In the genomic region with DNA sequence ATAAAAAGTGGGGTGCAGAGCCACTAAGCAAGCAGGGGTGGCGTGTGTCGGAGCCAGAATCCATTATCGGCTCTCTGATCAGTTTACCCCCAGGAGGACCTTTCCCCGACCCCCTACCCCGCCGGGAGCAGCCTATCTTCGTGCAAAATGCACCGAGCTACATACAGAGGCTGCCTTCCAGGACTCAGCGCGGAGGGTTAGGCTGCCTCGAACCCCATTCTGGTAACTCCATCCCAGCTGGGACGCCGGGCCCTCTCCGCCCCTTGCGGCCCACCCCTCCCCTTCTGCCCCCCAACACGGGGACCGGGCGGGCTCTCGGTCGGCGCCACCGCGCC, we compare ENCODE assay signal across 9 cellular contexts. TPM values are rescaled to one million over a fixed set of nuclear protein-coding genes. Genes with fewer than 3 reads are reported as not detected.
DNase-seq lines count a peak whose midpoint lies in the region; ATAC-seq and TF ChIP-seq lines count a peak whose summit lies in the region.
"Had no signal": no experiment of that assay in that cellular context is flagged by ENCODE, and none has a peak within 500 bp of the region (broad histone marks: within the 10 kb centered on the region; RNA-seq: fewer than 3 reads in every experiment).

No MANE protein-coding gene starts in this region.

- TF ChIP-seq CTCF in body of pancreas (IDR thresholded peaks at IDR 0.05) (no peak), lower lobe of right lung (IDR thresholded peaks at IDR 0.05) (no peak), transverse colon (IDR thresholded peaks at IDR 0.05) (no peak)

- no peaks in the 10 kb centered on the region for H3K27me3 ChIP-seq in body of pancreas
- peaks cover 18% of the 10 kb centered on the region for H3K27me3 ChIP-seq in lower lobe of right lung (ENCODE audit: low read depth)
- H3K27me3 ChIP-seq in transverse colon, result peaks cover 44% of the 10 kb centered on the region

- no peak for ATAC-seq in body of pancreas
- peak in 1 of 2 donors; percentile 19 for ATAC-seq in lower lobe of right lung
- no peak for ATAC-seq in HG02852 (IDR thresholded peaks at IDR 0.05; ENCODE audit: unreplicated experiment)

- no peaks in the 10 kb centered on the region for H3K36me3 Mint-ChIP-seq in activated T-cell treated with anti-CD3 and anti-CD28 coated beads, Interleukin-2, amount 50 U/mL, for 24 hours (ENCODE audit: low read depth)

- H3K9me3 Mint-ChIP-seq in activated T-cell treated with anti-CD3 and anti-CD28 coated beads, Interleukin-2, amount 50 U/mL, for 24 hours, result no peaks in the 10 kb centered on the region

- no peak for TF ChIP-seq EP300 in transverse colon (IDR thresholded peaks at IDR 0.05; ENCODE audit: low read depth)

- peaks cover 25% of the 10 kb centered on the region for H3K4me1 Mint-ChIP-seq in activated T-cell treated with anti-CD3 and anti-CD28 coated beads, Interleukin-2, amount 50 U/mL, for 24 hours (ENCODE audit: low read depth)

- H3K27ac ChIP-seq in body of pancreas, result no peak overlapping the region
- peak overlapping the region; percentile 31 for H3K27ac ChIP-seq in lower lobe of right lung
- H3K27ac ChIP-seq in transverse colon, result no peak overlapping the region
- H3K27ac ChIP-seq: epithelial cell of prostate had no signal

- H3K27me3 Mint-ChIP-seq in activated T-cell treated with anti-CD3 and anti-CD28 coated beads, Interleukin-2, amount 50 U/mL, for 24 hours, result peaks cover 22% of the 10 kb centered on the region

- H3K9me3 ChIP-seq in body of pancreas (no peaks in the 10 kb centered on the region), lower lobe of right lung (no peaks in the 10 kb centered on the region), transverse colon (no peaks in the 10 kb centered on the region)

- in situ Hi-C loops in transverse colon (cut with MboI; ENCODE audit: low pct_ligation_motif_present in 1 of 4, low pct_unique_long_range_greater_than_20kb in 1 of 4, low sequenced_read_pairs in 3 of 4), result loop anchor here in 2 of 4 donors (10.0 to 25.0 kb wide), 2 partner anchors 143 to 209 kb away; a partner anchor contains a TSS

- peak overlapping the region; percentile 77 for H3K4me3 Mint-ChIP-seq in activated T-cell treated with anti-CD3 and anti-CD28 coated beads, Interleukin-2, amount 50 U/mL, for 24 hours

- intact Hi-C loops in body of pancreas (cut with DNase I) (loop anchor here (10.0 kb wide), 1 partner anchor 153 kb away; no protein-coding TSS in a partner anchor), lower lobe of right lung (cut with DNase I) (no loop called here), transverse colon (cut with DNase I; ENCODE audit: low total_unique reads) (loop anchor here (10.0 kb wide), 1 partner anchor 153 kb away; no protein-coding TSS in a partner anchor)

- H3K4me3 ChIP-seq in body of pancreas, result peak overlapping the region; percentile 46 to 55
- peak overlapping the region; percentile 77 for H3K4me3 ChIP-seq in lower lobe of right lung
- H3K4me3 ChIP-seq in transverse colon, result peak overlapping the region; percentile 43 to 69 (median 50)

- no peak for TF ChIP-seq POLR2A in body of pancreas (IDR thresholded peaks at IDR 0.05)
- TF ChIP-seq POLR2A in transverse colon (IDR thresholded peaks at IDR 0.05), result no peak

- DNase-seq in activated T-cell treated with anti-CD3 and anti-CD28 coated beads, Interleukin-2, amount 50 U/mL, for 24 hours, result no peak
- no peak for DNase-seq in activated T-cell treated with anti-CD3 and anti-CD28 coated beads, Interleukin-2, amount 50 U/mL, for 1 hour
- DNase-seq in body of pancreas, result no peak
- DNase-seq in lower lobe of right lung, result no peak
- DNase-seq in transverse colon, result no peak
- no peak for DNase-seq in NCI-H2227 (lab: John Stamatoyannopoulos, UW; ENCODE audit: unreplicated experiment)
- no peak for DNase-seq in activated effector memory CD4-positive, alpha-beta T cell treated with anti-CD3 and anti-CD28 coated beads, Interleukin-2, amount 50 U/mL, for 16 hours

- peaks cover 20% of the 10 kb centered on the region for H3K4me1 ChIP-seq in body of pancreas
- H3K4me1 ChIP-seq in lower lobe of right lung, result peaks cover 18% of the 10 kb centered on the region
- peaks cover 0 to 20% (median 11%) of the 10 kb centered on the region in 4 donors for H3K4me1 ChIP-seq in transverse colon

- 5 to 20% methylated on average over 1 to 23 of the region's 23 CpGs for WGBS in body of pancreas, 2 donors
- WGBS in transverse colon (ENCODE audit: low coverage in 1 of 2), 2 donors, result 9% methylated on average over 10 of the region's 23 CpGs; no CpG with 5 or more reads in 1 of the 2 donors

- H3K27ac Mint-ChIP-seq in activated T-cell treated with anti-CD3 and anti-CD28 coated beads, Interleukin-2, amount 50 U/mL, for 24 hours, result peak overlapping the region; percentile 33

- H3K36me3 ChIP-seq in body of pancreas (replicated peaks in 1 of 2; ENCODE audit: insufficient read depth in 1 of 2, low read depth in 2 of 2), result no peaks in the 10 kb centered on the region
- H3K36me3 ChIP-seq in lower lobe of right lung, result no peaks in the 10 kb centered on the region
- H3K36me3 ChIP-seq in transverse colon, result no peaks in the 10 kb centered on the region

RNA-seq across cellular contexts. Expression of a gene that starts 12.2 kb away (rescaled TPM):
- total RNA-seq in body of pancreas (10 to 100 TPM in 1 of 2 donors, 1 to 10 TPM in 1; 5.4 to 10.9 TPM), lower lobe of right lung (9.4 TPM), transverse colon (10 to 100 TPM in 1 of 4 donors, 1 to 10 TPM in 3; 5.0 to 12.7 (median 8.3) TPM)
